ENCODE assay signal across 21 cellular contexts in genomic region chr14:31864937-31865855, GRCh38.
"Had no signal": no experiment of that assay in that cellular context is flagged by ENCODE, and none has a peak within 500 bp of the region (broad histone marks: within the 10 kb centered on the region; RNA-seq: fewer than 3 reads in every experiment).

No MANE protein-coding gene starts in this region.

- H3K4me1 Mint-ChIP-seq: activated naive CD4-positive, alpha-beta T cell treated with anti-CD3 and anti-CD28 coated beads, Interleukin-2, amount 50 U/mL, for 24 hours; neural crest cell had no signal

- H3K4me3 Mint-ChIP-seq: activated naive CD4-positive, alpha-beta T cell treated with anti-CD3 and anti-CD28 coated beads, Interleukin-2, amount 50 U/mL, for 24 hours; dendritic cell treated with granulocyte-macrophage colony-stimulating factor and Interleukin-4, amounts not matched to agents 40 ng/mL and 50 ng/mL, for 4 days; effector memory CD8-positive, alpha-beta T cell; memory B cell; naive B cell; neural crest cell had no signal

- H3K4me3 ChIP-seq: cardiac muscle cell, gastrocnemius medialis, left ventricle myocardium inferior, mucosa of descending colon, prostate gland, right atrium auricular region, tibial nerve, vagina had no signal

- H3K9me3 ChIP-seq: gastrocnemius medialis, prostate gland, right atrium auricular region, vagina had no signal

- H3K4me1 ChIP-seq: gastrocnemius medialis, left ventricle myocardium inferior, prostate gland, right atrium auricular region, tibial nerve, vagina had no signal

- DNase-seq: activated CD4-positive, alpha-beta T cell treated with anti-CD3 and anti-CD28 coated beads, Interleukin-2, amount 50 U/mL, for 48 hours; activated gamma-delta T cell; effector memory CD8-positive, alpha-beta T cell; erythroblast; gastrocnemius medialis; head of caudate nucleus; left ventricle myocardium inferior; mucosa of descending colon; naive B cell; stimulated activated naive CD8-positive, alpha-beta T cell treated with anti-CD3 and anti-CD28 coated beads, Interleukin-15, Interleukin-2, amounts not matched to agents 100 U/mL and 50 U/mL, for 24 hours; substantia nigra; WERI-Rb-1 had no signal

- H3K36me3 ChIP-seq: cardiac muscle cell, gastrocnemius medialis, left ventricle myocardium inferior, prostate gland, right atrium auricular region, tibial nerve, vagina, WERI-Rb-1 had no signal

- H3K27me3 ChIP-seq: cardiac muscle cell, gastrocnemius medialis, right atrium auricular region, tibial nerve, vagina had no signal

- H3K27me3 Mint-ChIP-seq: activated naive CD4-positive, alpha-beta T cell treated with anti-CD3 and anti-CD28 coated beads, Interleukin-2, amount 50 U/mL, for 24 hours; dendritic cell treated with granulocyte-macrophage colony-stimulating factor and Interleukin-4, amounts not matched to agents 40 ng/mL and 50 ng/mL, for 4 days; effector memory CD8-positive, alpha-beta T cell; memory B cell had no signal

- H3K27ac ChIP-seq: cardiac muscle cell, gastrocnemius medialis, left ventricle myocardium inferior, prostate gland, right atrium auricular region, tibial nerve, vagina, WERI-Rb-1 had no signal

- H3K27ac Mint-ChIP-seq: activated naive CD4-positive, alpha-beta T cell treated with anti-CD3 and anti-CD28 coated beads, Interleukin-2, amount 50 U/mL, for 24 hours; dendritic cell treated with granulocyte-macrophage colony-stimulating factor and Interleukin-4, amounts not matched to agents 40 ng/mL and 50 ng/mL, for 4 days; effector memory CD8-positive, alpha-beta T cell; memory B cell; naive B cell had no signal
